19 cellular contexts compared by ENCODE assay signal in the genomic region with DNA sequence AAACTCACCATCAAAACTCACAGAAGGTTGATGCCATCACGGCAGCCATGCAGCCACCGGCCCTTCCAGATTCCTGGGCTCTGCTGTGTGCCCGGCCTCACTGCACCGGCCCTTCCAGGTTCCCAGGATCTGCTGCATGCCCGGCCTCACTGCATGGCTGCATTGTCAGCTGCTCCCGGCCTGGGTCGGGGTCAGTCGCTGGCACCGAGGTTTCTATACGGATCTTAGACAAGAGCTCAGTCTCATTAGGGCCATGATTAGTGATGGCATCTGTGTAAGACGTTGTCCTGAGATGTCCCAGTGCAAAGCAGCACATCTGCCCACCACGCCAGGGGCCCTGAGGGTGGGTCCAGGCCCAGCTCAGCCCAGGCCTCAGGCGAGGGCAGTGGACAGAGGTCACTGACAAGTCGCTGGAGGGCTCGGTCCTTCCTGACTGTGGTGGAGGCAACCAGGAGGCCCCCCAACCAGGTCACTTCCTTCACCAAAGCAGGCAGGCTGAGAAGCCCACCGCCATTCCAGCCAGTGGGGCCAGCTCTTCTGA. TPM values are rescaled to one million over a fixed set of nuclear protein-coding genes. Genes with fewer than 3 reads are reported as not detected.
A peak's percentile ranks its signal among the peaks of the same experiment; 100 is the strongest.
DNase-seq lines count a peak whose midpoint lies in the region; ATAC-seq and TF ChIP-seq lines count a peak whose summit lies in the region.
"Had no signal": no experiment of that assay in that cellular context is flagged by ENCODE, and none has a peak within 500 bp of the region (broad histone marks: within the 10 kb centered on the region; RNA-seq: fewer than 3 reads in every experiment).

No MANE protein-coding gene starts in this region.

- H3K4me1 ChIP-seq in testis, result peaks cover 5% of the 10 kb centered on the region
- no peaks in the 10 kb centered on the region for H3K4me1 ChIP-seq in tibial artery
- H3K4me1 ChIP-seq: SJSA1 had no signal

- H3K4me3 Mint-ChIP-seq in activated CD8-positive, alpha-beta memory T cell treated with anti-CD3 and anti-CD28 coated beads, Interleukin-2, amount 10 ng/mL, durations not matched to agents 7 days and 5 days, result no peak overlapping the region
- H3K4me3 Mint-ChIP-seq: HFFc6 had no signal

- no peak overlapping the region for H3K27ac Mint-ChIP-seq in activated CD8-positive, alpha-beta memory T cell treated with anti-CD3 and anti-CD28 coated beads, Interleukin-2, amount 10 ng/mL, durations not matched to agents 7 days and 5 days
- H3K27ac Mint-ChIP-seq: HFFc6 had no signal

- in situ Hi-C loops in KBM-7 (cut with MboI; ENCODE audit: low pct_unique_long_range_greater_than_20kb, low sequenced_read_pairs), result no loop called here

- H3K9me3 Mint-ChIP-seq in activated CD8-positive, alpha-beta memory T cell treated with anti-CD3 and anti-CD28 coated beads, Interleukin-2, amount 10 ng/mL, durations not matched to agents 7 days and 5 days (ENCODE audit: low read depth), result no peaks in the 10 kb centered on the region
- H3K9me3 Mint-ChIP-seq: HFFc6 had no signal

- no peaks in the 10 kb centered on the region for H3K27me3 ChIP-seq in testis
- peaks cover 0 to 39% of the 10 kb centered on the region in 2 donors for H3K27me3 ChIP-seq in tibial artery

- H3K27ac ChIP-seq in coronary artery (no peak overlapping the region), testis (no peak overlapping the region), tibial artery (no peak overlapping the region)
- H3K27ac ChIP-seq: C4-2B, HL-60, PC-9, SJSA1 had no signal

- ATAC-seq in activated CD8-positive, alpha-beta memory T cell treated with anti-CD3 and anti-CD28 coated beads, Interleukin-2, amount 10 ng/mL, durations not matched to agents 7 days and 5 days, result no peak

- no peak for TF ChIP-seq POLR2A in testis (IDR thresholded peaks at IDR 0.05)

- no peaks in the 10 kb centered on the region for H3K9me3 ChIP-seq in testis
- H3K9me3 ChIP-seq in tibial artery, result no peaks in the 10 kb centered on the region
- H3K9me3 ChIP-seq: SJSA1 had no signal

- TF ChIP-seq CTCF in coronary artery (IDR thresholded peaks at IDR 0.05), result no peak
- TF ChIP-seq CTCF in testis (IDR thresholded peaks at IDR 0.05), result no peak
- TF ChIP-seq CTCF in tibial artery (IDR thresholded peaks at IDR 0.05), result no peak

- CTCF ChIA-PET in activated CD8-positive, alpha-beta memory T cell treated with anti-CD3 and anti-CD28 coated beads, Interleukin-2, amount 10 ng/mL, durations not matched to agents 7 days and 5 days (lab: Charles Lee), result no interaction called here

- intact Hi-C loops in testis (cut with DNase I; ENCODE audit: low total_unique reads) (no loop called here), tibial artery (cut with DNase I; ENCODE audit: low total_unique reads) (no loop called here)

- H3K36me3 Mint-ChIP-seq in activated CD8-positive, alpha-beta memory T cell treated with anti-CD3 and anti-CD28 coated beads, Interleukin-2, amount 10 ng/mL, durations not matched to agents 7 days and 5 days, result no peaks in the 10 kb centered on the region

- H3K4me1 Mint-ChIP-seq in activated CD8-positive, alpha-beta memory T cell treated with anti-CD3 and anti-CD28 coated beads, Interleukin-2, amount 10 ng/mL, durations not matched to agents 7 days and 5 days, result peaks cover 1% of the 10 kb centered on the region

- H3K4me3 ChIP-seq in coronary artery (no peak overlapping the region), testis (no peak overlapping the region), tibial artery (no peak overlapping the region)
- H3K4me3 ChIP-seq: PC-9, SJSA1 had no signal

- peaks cover 10% of the 10 kb centered on the region for H3K27me3 Mint-ChIP-seq in activated CD8-positive, alpha-beta memory T cell treated with anti-CD3 and anti-CD28 coated beads, Interleukin-2, amount 10 ng/mL, durations not matched to agents 7 days and 5 days

- peak; percentile 15 for DNase-seq in activated CD8-positive, alpha-beta memory T cell treated with anti-CD3 and anti-CD28 coated beads, Interleukin-2, amount 10 ng/mL, durations not matched to agents 7 days and 5 days
- DNase-seq in coronary artery (ENCODE audit: low spot score) (peak; percentile 63), mucosa of gallbladder (ENCODE audit: low spot score) (peak; percentile 8), testis (peak; percentile 10), KBM-7 (no peak), tibial artery (no peak), GDM1 (lab: John Stamatoyannopoulos, UW) (no peak)
- DNase-seq: AML-193, DMS79, HFFc6, NCI-H1048, NCI-H1436, NCI-H1930, NCI-H345, NCI-H526, PC-9 had no signal

- 89 to 95% methylated on average over 14 to 16 of the region's 16 CpGs for WGBS in testis, 2 donors

- H3K36me3 ChIP-seq in testis (ENCODE audit: low read depth, missing control alignments), result no peaks in the 10 kb centered on the region
- H3K36me3 ChIP-seq in tibial artery, result no peaks in the 10 kb centered on the region
- H3K36me3 ChIP-seq: SJSA1 had no signal

RNA-seq across cellular contexts. Expression of a gene that starts 29.4 kb away (rescaled TPM):
- total RNA-seq in activated CD8-positive, alpha-beta memory T cell treated with anti-CD3 and anti-CD28 coated beads, Interleukin-2, amount 10 ng/mL, durations not matched to agents 7 days and 5 days, result 10 to 100 TPM; 22.1 to 25.6 TPM
- total RNA-seq in mucosa of gallbladder (18.6 TPM), testis (10 to 100 TPM; 18.0 to 25.8 TPM)
- 30.5 TPM for polyA plus RNA-seq in testis (ENCODE audit: insufficient read depth, low read depth, low replicate concordance)

Comparison
In these comparisons a context has a peak if more than half of its experiments do, and no peak if none do; other contexts are left out.
1. DNase-seq: peak in activated CD8-positive, alpha-beta memory T cell treated with anti-CD3 and anti-CD28 coated beads, Interleukin-2, amount 10 ng/mL, durations not matched to agents 7 days and 5 days (single experiment), coronary artery (single experiment), mucosa of gallbladder (single experiment) and testis (single experiment); none in KBM-7 (single experiment), tibial artery (0 of 2) and GDM1 (single experiment).